ENCODE assay signal across 1 cellular context in the genomic region with DNA sequence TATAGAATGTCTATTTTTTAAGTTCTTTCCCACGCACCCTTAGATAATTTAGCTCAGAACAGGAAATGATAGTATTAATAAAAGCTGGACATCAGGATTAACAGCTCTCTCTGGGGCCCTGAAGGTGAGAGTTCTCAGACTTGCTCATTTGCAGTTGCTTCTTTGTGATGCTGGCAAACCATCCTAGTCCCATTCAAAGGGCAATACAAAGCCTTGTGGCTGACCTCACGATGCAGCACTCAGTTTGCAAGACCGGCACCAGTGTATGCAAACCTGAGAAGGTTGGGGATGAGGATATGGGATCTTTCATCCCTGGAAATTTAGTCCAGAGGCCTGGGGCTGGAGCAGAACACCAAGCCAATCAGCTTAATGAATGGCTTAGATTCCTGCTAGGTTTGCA.
TF ChIP-seq lines count a peak whose summit lies in the region.

No MANE protein-coding gene starts in this region.

TF ChIP-seq in HEK293, 187 proteins besides CTCF, POLR2A, EP300 and RAD21 (continued from another document):
- no peak for TF ChIP-seq BCL11A (tag by site-specific recombination; IDR thresholded peaks at IDR 0.05; ENCODE audit: low read depth)
- TF ChIP-seq ZNF169 (tag by site-specific recombination; IDR thresholded peaks at IDR 0.05) = no peak
- TF ChIP-seq, protein P1, sequence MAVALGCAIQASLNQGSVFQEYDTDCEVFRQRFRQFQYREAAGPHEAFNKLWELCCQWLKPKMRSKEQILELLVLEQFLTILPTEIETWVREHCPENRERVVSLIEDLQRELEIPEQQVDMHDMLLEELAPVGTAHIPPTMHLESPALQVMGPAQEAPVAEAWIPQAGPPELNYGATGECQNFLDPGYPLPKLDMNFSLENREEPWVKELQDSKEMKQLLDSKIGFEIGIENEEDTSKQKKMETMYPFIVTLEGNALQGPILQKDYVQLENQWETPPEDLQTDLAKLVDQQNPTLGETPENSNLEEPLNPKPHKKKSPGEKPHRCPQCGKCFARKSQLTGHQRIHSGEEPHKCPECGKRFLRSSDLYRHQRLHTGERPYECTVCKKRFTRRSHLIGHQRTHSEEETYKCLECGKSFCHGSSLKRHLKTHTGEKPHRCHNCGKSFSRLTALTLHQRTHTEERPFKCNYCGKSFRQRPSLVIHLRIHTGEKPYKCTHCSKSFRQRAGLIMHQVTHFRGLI (tag by site-specific recombination; IDR thresholded peaks at IDR 0.05) = no peak
